Comparison of ENCODE assay signal across 32 cellular contexts in genomic region chr4:5203309-5203708, GRCh38.
"Had no signal": no experiment of that assay in that cellular context is flagged by ENCODE, and none has a peak within 500 bp of the region (broad histone marks: within the 10 kb centered on the region; RNA-seq: fewer than 3 reads in every experiment).

No MANE protein-coding gene starts in this region.

- H3K4me3 Mint-ChIP-seq: activated CD4-positive, alpha-beta memory T cell treated with anti-CD3 and anti-CD28 coated beads for 36 hours; activated CD4-positive, alpha-beta T cell treated with anti-CD3 and anti-CD28 coated beads, Interleukin-2, amount 10 ng/mL, durations not matched to agents 24 days and 14 days; activated naive CD4-positive, alpha-beta T cell treated with anti-CD3 and anti-CD28 coated beads, Interleukin-2, amount 10 ng/mL, durations not matched to agents 7 days and 5 days; activated naive CD8-positive, alpha-beta T cell treated with anti-CD3 and anti-CD28 coated beads, Interleukin-2, amount 10 ng/mL, durations not matched to agents 7 days and 5 days; dendritic cell treated with granulocyte-macrophage colony-stimulating factor and Interleukin-4, amounts not matched to agents 40 ng/mL and 50 ng/mL, for 4 days; naive thymus-derived CD8-positive, alpha-beta T cell; neural crest cell had no signal

- H3K4me1 Mint-ChIP-seq: activated CD4-positive, alpha-beta T cell treated with anti-CD3 and anti-CD28 coated beads, Interleukin-2, amount 10 ng/mL, durations not matched to agents 24 days and 14 days; activated naive CD4-positive, alpha-beta T cell treated with anti-CD3 and anti-CD28 coated beads, Interleukin-2, amount 10 ng/mL, durations not matched to agents 7 days and 5 days; activated naive CD8-positive, alpha-beta T cell treated with anti-CD3 and anti-CD28 coated beads, Interleukin-2, amount 10 ng/mL, durations not matched to agents 7 days and 5 days; naive thymus-derived CD8-positive, alpha-beta T cell had no signal

- H3K27me3 ChIP-seq: esophagus squamous epithelium, gastrocnemius medialis, left lung, suprapubic skin, tibial nerve had no signal

- H3K9ac ChIP-seq: parathyroid adenoma had no signal

- H3K27me3 Mint-ChIP-seq: activated CD4-positive, alpha-beta memory T cell treated with anti-CD3 and anti-CD28 coated beads for 36 hours; activated CD4-positive, alpha-beta T cell treated with anti-CD3 and anti-CD28 coated beads, Interleukin-2, amount 10 ng/mL, durations not matched to agents 24 days and 14 days; activated naive CD4-positive, alpha-beta T cell treated with anti-CD3 and anti-CD28 coated beads, Interleukin-2, amount 10 ng/mL, durations not matched to agents 7 days and 5 days; activated naive CD8-positive, alpha-beta T cell treated with anti-CD3 and anti-CD28 coated beads, Interleukin-2, amount 10 ng/mL, durations not matched to agents 7 days and 5 days; dendritic cell treated with granulocyte-macrophage colony-stimulating factor and Interleukin-4, amounts not matched to agents 40 ng/mL and 50 ng/mL, for 4 days had no signal

- H3K36me3 Mint-ChIP-seq: activated CD4-positive, alpha-beta memory T cell treated with anti-CD3 and anti-CD28 coated beads for 36 hours; activated naive CD4-positive, alpha-beta T cell treated with anti-CD3 and anti-CD28 coated beads, Interleukin-2, amount 10 ng/mL, durations not matched to agents 7 days and 5 days; activated naive CD8-positive, alpha-beta T cell treated with anti-CD3 and anti-CD28 coated beads, Interleukin-2, amount 10 ng/mL, durations not matched to agents 7 days and 5 days; naive thymus-derived CD8-positive, alpha-beta T cell had no signal

- H3K4me1 ChIP-seq: gastrocnemius medialis, left lung, lower lobe of right lung, parathyroid adenoma, psoas muscle had no signal

- H3K27ac ChIP-seq: esophagus squamous epithelium, gastrocnemius medialis, left lung, lower lobe of right lung, parathyroid adenoma, psoas muscle, suprapubic skin, tibial nerve, VCaP had no signal

- ATAC-seq: left lung; lower lobe of right lung; naive thymus-derived CD8-positive, alpha-beta T cell; psoas muscle had no signal

- H3K36me3 ChIP-seq: esophagus squamous epithelium, gastrocnemius medialis, left lung, lower lobe of right lung, suprapubic skin, tibial nerve had no signal

- H3K27ac Mint-ChIP-seq: activated CD4-positive, alpha-beta memory T cell treated with anti-CD3 and anti-CD28 coated beads for 36 hours; activated CD4-positive, alpha-beta T cell treated with anti-CD3 and anti-CD28 coated beads, Interleukin-2, amount 10 ng/mL, durations not matched to agents 24 days and 14 days; activated naive CD4-positive, alpha-beta T cell treated with anti-CD3 and anti-CD28 coated beads, Interleukin-2, amount 10 ng/mL, durations not matched to agents 7 days and 5 days; activated naive CD8-positive, alpha-beta T cell treated with anti-CD3 and anti-CD28 coated beads, Interleukin-2, amount 10 ng/mL, durations not matched to agents 7 days and 5 days; dendritic cell treated with granulocyte-macrophage colony-stimulating factor and Interleukin-4, amounts not matched to agents 40 ng/mL and 50 ng/mL, for 4 days; naive thymus-derived CD8-positive, alpha-beta T cell had no signal

- H2AFZ ChIP-seq: parathyroid adenoma had no signal

- FAIRE-seq: islet of Langerhans, TTC549, urothelium cell line had no signal

- DNase-seq: activated CD4-positive, alpha-beta memory T cell treated with anti-CD3 and anti-CD28 coated beads for 36 hours; activated CD4-positive, alpha-beta T cell treated with anti-CD3 and anti-CD28 coated beads, Interleukin-2, amount 10 ng/mL, durations not matched to agents 24 days and 14 days; activated CD4-positive, CD25-positive, alpha-beta regulatory T cell treated with anti-CD3 and anti-CD28 coated beads, Interleukin-2, amount 50 U/mL, for 72 hours; activated CD8-positive, alpha-beta memory T cell treated with anti-CD3 and anti-CD28 coated beads, Interleukin-2, amount 50 U/mL, for 4 hours; activated gamma-delta T cell; activated naive CD4-positive, alpha-beta T cell treated with anti-CD3 and anti-CD28 coated beads, Interleukin-2, amount 10 ng/mL, durations not matched to agents 7 days and 5 days; activated naive CD8-positive, alpha-beta T cell treated with anti-CD3 and anti-CD28 coated beads, Interleukin-2, amount 10 ng/mL, durations not matched to agents 7 days and 5 days; activated T-cell treated with anti-CD3 and anti-CD28 coated beads, Interleukin-2, amount 50 U/mL, for 1 hour; amniotic stem cell; central memory CD4-positive, alpha-beta T cell; esophagus squamous epithelium; gastrocnemius medialis; glutamatergic neuron; left lung; lower lobe of right lung; mesenchymal stem cell; naive thymus-derived CD8-positive, alpha-beta T cell; nucleus accumbens; psoas muscle; stimulated activated CD4-positive, alpha-beta T cell treated with anti-CD3 and anti-CD28 coated beads, Interleukin-15, amount 100 ng/mL, for 24 hours; stimulated activated CD4-positive, alpha-beta T cell treated with anti-CD3 and anti-CD28 coated beads, Interleukin-2, amount 100 ng/mL, for 24 hours; stimulated activated naive CD4-positive, alpha-beta T cell; T-helper 9 cell had no signal

- H3K4me3 ChIP-seq: esophagus squamous epithelium, gastrocnemius medialis, left lung, lower lobe of right lung, psoas muscle, suprapubic skin, tibial nerve had no signal

- H3K79me2 ChIP-seq: parathyroid adenoma had no signal

- H3K9me3 Mint-ChIP-seq: activated CD4-positive, alpha-beta memory T cell treated with anti-CD3 and anti-CD28 coated beads for 36 hours; activated naive CD8-positive, alpha-beta T cell treated with anti-CD3 and anti-CD28 coated beads, Interleukin-2, amount 10 ng/mL, durations not matched to agents 7 days and 5 days; dendritic cell treated with granulocyte-macrophage colony-stimulating factor and Interleukin-4, amounts not matched to agents 40 ng/mL and 50 ng/mL, for 4 days had no signal

- H3K9me3 ChIP-seq: esophagus squamous epithelium, gastrocnemius medialis, left lung, lower lobe of right lung, psoas muscle, suprapubic skin, tibial nerve had no signal
